Comparison of ENCODE assay signal across 8 cellular contexts in genomic region chr22:45164217-45165123, GRCh38. TPM values are rescaled to one million over a fixed set of nuclear protein-coding genes. Genes with fewer than 3 reads are reported as not detected.
DNase-seq lines count a peak whose midpoint lies in the region; ATAC-seq and TF ChIP-seq lines count a peak whose summit lies in the region.

No MANE protein-coding gene starts in this region.

- peak; percentile 17 for DNase-seq in Ammon's horn (ENCODE audit: low spot score)
- peak; percentile 27 to 33 for DNase-seq in activated CD4-positive, alpha-beta T cell treated with anti-CD3 and anti-CD28 coated beads, Interleukin-2, amount 50 U/mL, for 4 hours
- DNase-seq in mucosa of descending colon = peak; percentile 40 to 71 (median 67)
- DNase-seq in testis = no peak
- DNase-seq in NCI-H2196 (lab: John Stamatoyannopoulos, UW; ENCODE audit: unreplicated experiment) = no peak

- TF ChIP-seq POLR2A in testis (IDR thresholded peaks at IDR 0.05) = no peak

- H3K9me3 ChIP-seq in endocrine pancreas (ENCODE audit: control insufficient read depth, low read length) (no peaks in the 10 kb centered on the region), mucosa of descending colon (no peaks in the 10 kb centered on the region), testis (no peaks in the 10 kb centered on the region)

- H3K36me3 ChIP-seq in endocrine pancreas (ENCODE audit: control insufficient read depth, insufficient read depth, low read length) = no peaks in the 10 kb centered on the region
- no peaks in the 10 kb centered on the region for H3K36me3 ChIP-seq in mucosa of descending colon (ENCODE audit: low read depth)
- no peaks in the 10 kb centered on the region for H3K36me3 ChIP-seq in testis (ENCODE audit: low read depth, missing control alignments)

- peak overlapping the region; percentile 92 to 93 for H3K27ac ChIP-seq in testis

- H3K4me3 ChIP-seq in endocrine pancreas (ENCODE audit: control insufficient read depth, insufficient read depth, low read length) = peak overlapping the region; percentile 74
- peak overlapping the region; percentile 96 for H3K4me3 ChIP-seq in mucosa of descending colon
- peak overlapping the region; percentile 93 to 96 for H3K4me3 ChIP-seq in testis

- H3K27me3 ChIP-seq in endocrine pancreas (ENCODE audit: control insufficient read depth, insufficient read depth, low read length) (no peaks in the 10 kb centered on the region), testis (no peaks in the 10 kb centered on the region)

- H3K4me1 ChIP-seq in endocrine pancreas (ENCODE audit: control insufficient read depth, insufficient read depth, low read length) (peaks cover 3% of the 10 kb centered on the region), mucosa of descending colon (ENCODE audit: low read depth) (peaks cover 39% of the 10 kb centered on the region), testis (peaks cover 10% of the 10 kb centered on the region)

- TF ChIP-seq CTCF in mucosa of descending colon (IDR thresholded peaks at IDR 0.05) (no peak), testis (IDR thresholded peaks at IDR 0.05) (no peak)

- intact Hi-C loops in mucosa of descending colon (cut with DNase I, micrococcal nuclease) = no loop called here
- intact Hi-C loops in testis (cut with DNase I; ENCODE audit: low total_unique reads) = no loop called here

- ATAC-seq in GM19351 (IDR thresholded peaks at IDR 0.05; ENCODE audit: unreplicated experiment) (peak; percentile 25), HG03457 (IDR thresholded peaks at IDR 0.05; ENCODE audit: unreplicated experiment) (peak; percentile 15), mucosa of descending colon (peak; percentile 51)

- 1% methylated on average over 21 to 40 of the region's 65 CpGs for WGBS in testis, 2 donors

- H3K9ac ChIP-seq in endocrine pancreas (ENCODE audit: control insufficient read depth, insufficient read depth, low read length) = peak overlapping the region; percentile 76

RNA-seq across cellular contexts. Expression of gene NUP50, which starts 0.7 kb away (rescaled TPM):
- 10 to 100 TPM; 42.5 to 80.7 (median 65.7) TPM for total RNA-seq in mucosa of descending colon
- 100 to 1,000 TPM; 119 to 120 TPM for total RNA-seq in testis
- polyA plus RNA-seq in testis (ENCODE audit: insufficient read depth, low read depth, low replicate concordance) = 66.2 TPM

Comparison
In these comparisons a context has a peak if more than half of its experiments do, and no peak if none do; other contexts are left out.
1. DNase-seq: peak in Ammon's horn (single experiment), activated CD4-positive, alpha-beta T cell treated with anti-CD3 and anti-CD28 coated beads, Interleukin-2, amount 50 U/mL, for 4 hours (2 of 2) and mucosa of descending colon (3 of 3); none in testis (single experiment) and NCI-H2196 (single experiment).
2. Peak in every context shown above with its lines, with median percentiles within 50 percentile points of each other: ATAC-seq and H3K4me3 ChIP-seq.